ENCODE assay signal across 1 cellular context in genomic region chr1:247228133-247228532, GRCh38.
TF ChIP-seq lines count a peak whose summit lies in the region.

No MANE protein-coding gene starts in this region.

TF ChIP-seq in K562, 482 proteins besides CTCF, POLR2A, EP300 and RAD21 (continues in another document):
- TF ChIP-seq CTCFL (IDR thresholded peaks at IDR 0.05; ENCODE audit: borderline replicate concordance, insufficient read depth, low read depth, low read length, poor library complexity, severe bottlenecking), result peak; percentile 9
- TF ChIP-seq NKRF (IDR thresholded peaks at IDR 0.05; ENCODE audit: borderline replicate concordance), result no peak
- no peak for TF ChIP-seq ZNF232 (CRISPR knock-in tag; IDR thresholded peaks at IDR 0.05)
- no peak for TF ChIP-seq ZNF282 (CRISPR knock-in tag; IDR thresholded peaks at IDR 0.05)
- no peak for TF ChIP-seq NFXL1 (CRISPR knock-in tag; IDR thresholded peaks at IDR 0.05)
- TF ChIP-seq ETV5 (CRISPR knock-in tag; IDR thresholded peaks at IDR 0.05; ENCODE audit: low read depth), result no peak
- TF ChIP-seq MTA1 (IDR thresholded peaks at IDR 0.05; ENCODE audit: borderline replicate concordance), result no peak
- no peak for TF ChIP-seq ZC3H4 (CRISPR knock-in tag; IDR thresholded peaks at IDR 0.05; ENCODE audit: borderline replicate concordance)
- TF ChIP-seq EGR1 (conservative IDR thresholded peaks at IDR 0.05), result no peak
- TF ChIP-seq SMAD3 (CRISPR knock-in tag; conservative IDR thresholded peaks at IDR 0.05), result no peak
- TF ChIP-seq ZNF239 (CRISPR knock-in tag; IDR thresholded peaks at IDR 0.05), result no peak
- 0 out of 4 replicates have a peak, but pooled peaks of 1 of the 2 experiments have one; percentile 11 for TF ChIP-seq MNT (conservative IDR thresholded peaks at IDR 0.05)
- TF ChIP-seq FOXA3 (CRISPR knock-in tag; conservative IDR thresholded peaks at IDR 0.05 in 1 of 2, IDR thresholded peaks at IDR 0.05 in 1 of 2), result peak; percentile 51 to 68; a peak in 2 of 4 replicates
- no peak for TF ChIP-seq GTF2E2 (tag; IDR thresholded peaks at IDR 0.05)
- TF ChIP-seq ATF3 (IDR thresholded peaks at IDR 0.05), result no peak
- no peak for TF ChIP-seq ATF3 (CRISPR knock-in tag; conservative IDR thresholded peaks at IDR 0.05)
- no peak for TF ChIP-seq ZNF274 (IDR thresholded peaks at IDR 0.05; ENCODE audit: borderline replicate concordance, low read depth, low read length)
- TF ChIP-seq FUS (optimal IDR thresholded peaks at IDR 0.05; ENCODE audit: low read depth, low read length), result no peak
- no peak for TF ChIP-seq GATA2 (CRISPR knock-in tag; IDR thresholded peaks at IDR 0.05)
- no peak for TF ChIP-seq FOXP1 (CRISPR knock-in tag; IDR thresholded peaks at IDR 0.05)
- no peak for TF ChIP-seq CCNT2 (IDR thresholded peaks at IDR 0.05; ENCODE audit: borderline replicate concordance, extremely low read depth, insufficient read length, low read depth, low read length)
- peak in 1 of 2 experiments; percentile 21; a peak in 1 of 4 replicates for TF ChIP-seq HDAC1 (IDR thresholded peaks at IDR 0.05)
- TF ChIP-seq RHOXF2B (CRISPR knock-in tag; conservative IDR thresholded peaks at IDR 0.05), result no peak
- no peak for TF ChIP-seq ZNF398 (CRISPR knock-in tag; IDR thresholded peaks at IDR 0.05)
- TF ChIP-seq FOXA1 (IDR thresholded peaks at IDR 0.05; ENCODE audit: borderline replicate concordance), result peak; percentile 43
- no peak for TF ChIP-seq CHD7 (IDR thresholded peaks at IDR 0.05; ENCODE audit: low read depth, low read length)
- no peak for TF ChIP-seq ZNF134 (CRISPR knock-in tag; conservative IDR thresholded peaks at IDR 0.05)
- TF ChIP-seq DPF2 (IDR thresholded peaks at IDR 0.05), result no peak
- TF ChIP-seq CEBPZ (IDR thresholded peaks at IDR 0.05; ENCODE audit: borderline replicate concordance, low read depth, low read length), result no peak
- peak; percentile 7 for TF ChIP-seq RBM25 (IDR thresholded peaks at IDR 0.05; ENCODE audit: low read depth, low read length, severe bottlenecking)
- TF ChIP-seq ZNF696 (CRISPR knock-in tag; conservative IDR thresholded peaks at IDR 0.05), result no peak
- no peak for TF ChIP-seq MAZ (CRISPR knock-in tag; conservative IDR thresholded peaks at IDR 0.05 in 1 of 2, IDR thresholded peaks at IDR 0.05 in 1 of 2)
- TF ChIP-seq STAT5A (IDR thresholded peaks at IDR 0.05; ENCODE audit: borderline replicate concordance, low read length), result no peak
- no peak for TF ChIP-seq ARHGAP35 (IDR thresholded peaks at IDR 0.05; ENCODE audit: partially characterized antibody)
- no peak for TF ChIP-seq PML (IDR thresholded peaks at IDR 0.05; ENCODE audit: low read length)
- TF ChIP-seq MYBL2 (IDR thresholded peaks at IDR 0.05; ENCODE audit: low read depth), result peak; percentile 64
- TF ChIP-seq MYBL2 (CRISPR knock-in tag; IDR thresholded peaks at IDR 0.05; ENCODE audit: borderline replicate concordance), result no peak
- TF ChIP-seq SLC30A9 (CRISPR knock-in tag; IDR thresholded peaks at IDR 0.05), result no peak
- no peak for TF ChIP-seq ZNF644 (tag; IDR thresholded peaks at IDR 0.05; ENCODE audit: low read depth)
- no peak for TF ChIP-seq CXXC5 (CRISPR knock-in tag; IDR thresholded peaks at IDR 0.05)
